ENCODE assay signal across 29 cellular contexts in genomic region chrY:12846793-12847192, GRCh38. TPM values are rescaled to one million over a fixed set of nuclear protein-coding genes. Genes with fewer than 3 reads are reported as not detected.
"Had no signal": no experiment of that assay in that cellular context is flagged by ENCODE, and none has a peak within 500 bp of the region (broad histone marks: within the 10 kb centered on the region; RNA-seq: fewer than 3 reads in every experiment).

No MANE protein-coding gene starts in this region.

- H3K36me3 ChIP-seq: thyroid gland, tibial artery, transverse colon, upper lobe of left lung, upper lobe of right lung, uterus, vagina had no signal

- H3K27ac ChIP-seq: stomach, suprapubic skin, testis, thoracic aorta, thyroid gland, tibial artery, tibial nerve, transverse colon, upper lobe of left lung, upper lobe of right lung, uterus, vagina had no signal

- H3K4me1 ChIP-seq: stomach, suprapubic skin, testis, thyroid gland, tibial artery, tibial nerve, transverse colon, upper lobe of left lung, upper lobe of right lung, uterus, vagina had no signal

- H3K9me3 ChIP-seq: stomach, suprapubic skin, testis, thoracic aorta, thyroid gland, tibial artery, tibial nerve, transverse colon, upper lobe of left lung, upper lobe of right lung, uterus, vagina had no signal

- H3K4me3 ChIP-seq: stomach, suprapubic skin, testis, thoracic aorta, thyroid gland, tibial artery, tibial nerve, transverse colon, upper lobe of left lung, upper lobe of right lung, uterus, vagina had no signal

- DNase-seq: stimulated activated CD4-positive, alpha-beta T cell treated with anti-CD3 and anti-CD28 coated beads, Interleukin-2, amount 100 ng/mL, for 48 hours; stimulated activated CD4-positive, alpha-beta T cell treated with anti-CD3 and anti-CD28 coated beads, Interleukin-4, amount 100 ng/mL, for 1 hour; stimulated activated CD4-positive, alpha-beta T cell treated with anti-CD3 and anti-CD28 coated beads, Interleukin-4, amount 100 ng/mL, for 24 hours; stimulated activated CD4-positive, alpha-beta T cell treated with anti-CD3 and anti-CD28 coated beads, Interleukin-4, amount 100 ng/mL, for 4 hours; stimulated activated CD8-positive, alpha-beta memory T cell treated with anti-CD3 and anti-CD28 coated beads, Interleukin-4, amount 100 ng/mL, for 48 hours; stimulated activated naive B cell treated with anti-CD40 and anti-IgM and Interleukin-4, amounts not matched to agents 10 μg/mL and 1 μg/mL and 100 μg/mL, for 72 hours; stimulated activated naive CD4-positive, alpha-beta T cell; stimulated activated naive CD4-positive, alpha-beta T cell treated with Interleukin-2 at 50 U/mL for 16 hours; stimulated activated naive CD8-positive, alpha-beta T cell treated with anti-CD3 and anti-CD28 coated beads, Interleukin-15, amount 100 ng/mL, for 72 hours; stimulated activated naive CD8-positive, alpha-beta T cell treated with anti-CD3 and anti-CD28 coated beads, Interleukin-15, Interleukin-2, amounts not matched to agents 100 U/mL and 50 U/mL, for 24 hours; stomach; substantia nigra; testis; thyroid gland; tibial artery; transverse colon; trophoblast cell; upper lobe of left lung; upper lobe of right lung; uterus had no signal

- H3K27me3 ChIP-seq: stomach, suprapubic skin, testis, thyroid gland, tibial artery, tibial nerve, transverse colon, upper lobe of left lung, upper lobe of right lung, uterus, vagina had no signal

- ATAC-seq: stimulated activated effector memory CD8-positive, alpha-beta T cell treated with anti-CD3 and anti-CD28 coated beads, Interleukin-12 subunit alpha, Interleukin-12 subunit beta, amount 100 ng/mL, for 72 hours; stimulated activated memory B cell treated with anti-CD40 and anti-IgM and Interleukin-4, amounts not matched to agents 10 μg/mL and 1 μg/mL and 100 μg/mL, for 72 hours; stimulated activated naive B cell treated with anti-CD40 and anti-IgM and Interleukin-4, amounts not matched to agents 10 μg/mL and 1 μg/mL and 100 μg/mL, for 72 hours; stimulated activated naive CD8-positive, alpha-beta T cell treated with anti-CD3 and anti-CD28 coated beads, Interleukin-15, amount 100 ng/mL, for 72 hours; stimulated activated naive CD8-positive, alpha-beta T cell treated with anti-CD3 and anti-CD28 coated beads, Interleukin-15, Interleukin-2, amounts not matched to agents 100 U/mL and 50 U/mL, for 24 hours; upper lobe of right lung had no signal

- FAIRE-seq: urothelium cell line had no signal

RNA-seq across cellular contexts. Expression of gene DDX3Y, which starts 57.9 kb away (rescaled TPM):
- total RNA-seq: ureter, urinary bladder, uterus, vagina had no signal
